ENCODE assay signal across 19 cellular contexts in genomic region chr15:24858737-24859601, GRCh38.
A peak's percentile ranks its signal among the peaks of the same experiment; 100 is the strongest.
DNase-seq lines count a peak whose midpoint lies in the region; ATAC-seq, FAIRE-seq and TF ChIP-seq lines count a peak whose summit lies in the region.
"Had no signal": no experiment of that assay in that cellular context is flagged by ENCODE, and none has a peak within 500 bp of the region (broad histone marks: within the 10 kb centered on the region; RNA-seq: fewer than 3 reads in every experiment).

No MANE protein-coding gene starts in this region.

- H3K4me3 ChIP-seq in heart left ventricle (no peak overlapping the region), ectodermal cell (ENCODE audit: insufficient read depth, low read depth, low read length) (no peak overlapping the region), mesenchymal stem cell (ENCODE audit: insufficient read depth in 1 of 2, low read depth in 1 of 2, low read length in 2 of 2) (no peak overlapping the region)
- H3K4me3 ChIP-seq in CD8-positive, alpha-beta T cell (ENCODE audit: low read depth, low read length), result no peak overlapping the region

- peak overlapping the region; percentile 59 for H4K91ac ChIP-seq in mesenchymal stem cell (ENCODE audit: low read length)

- H3K27me3 ChIP-seq in heart left ventricle (no peaks in the 10 kb centered on the region), ectodermal cell (ENCODE audit: control insufficient read depth, insufficient read depth, low read length, poor library complexity, severe bottlenecking) (no peaks in the 10 kb centered on the region), mesenchymal stem cell (ENCODE audit: control insufficient read depth in 1 of 2, insufficient read depth in 1 of 2, low read length in 2 of 2) (no peaks in the 10 kb centered on the region)
- no peaks in the 10 kb centered on the region for H3K27me3 ChIP-seq in CD8-positive, alpha-beta T cell (ENCODE audit: insufficient read depth, low read length)

- H3K9me3 ChIP-seq in heart left ventricle (no peaks in the 10 kb centered on the region), ectodermal cell (ENCODE audit: control insufficient read depth, low read length) (no peaks in the 10 kb centered on the region), mesenchymal stem cell (ENCODE audit: control insufficient read depth, low read length) (peaks cover 14% of the 10 kb centered on the region)
- no peaks in the 10 kb centered on the region for H3K9me3 ChIP-seq in CD8-positive, alpha-beta T cell (ENCODE audit: low read length)

- H3K14ac ChIP-seq in mesenchymal stem cell (ENCODE audit: low read length in 2 of 2), result no peak overlapping the region

- no peaks in the 10 kb centered on the region for H3K36me3 Mint-ChIP-seq in CD8-positive, alpha-beta T cell
- no peaks in the 10 kb centered on the region for H3K36me3 Mint-ChIP-seq in activated T-helper 1 cell treated with anti-CD3 and anti-CD28 coated beads, Interleukin-12 subunit alpha, Interleukin-12 subunit beta, Interleukin-2, Interleukin-4 antibody, amounts not matched to agents 30 ng/mL and 10 ng/mL and 1 ng/mL, durations not matched to agents 14 hours and 24 hours and 36 hours (ENCODE audit: low read depth)

- H2BK12ac ChIP-seq in mesenchymal stem cell (ENCODE audit: low read length in 2 of 2), result no peak overlapping the region

- peaks cover 0 to 3% (median 0%) of the 10 kb centered on the region in 12 donors for H3K4me1 ChIP-seq in heart left ventricle
- H3K4me1 ChIP-seq in ectodermal cell (ENCODE audit: control insufficient read depth, insufficient read depth, low read length), result peaks cover 4% of the 10 kb centered on the region
- H3K4me1 ChIP-seq in mesenchymal stem cell (ENCODE audit: control insufficient read depth, insufficient read depth, low read depth, low read length), result no peaks in the 10 kb centered on the region
- H3K4me1 ChIP-seq in CD8-positive, alpha-beta T cell (ENCODE audit: insufficient read depth, low read length), result no peaks in the 10 kb centered on the region

- no peak overlapping the region for H2AFZ ChIP-seq in mesenchymal stem cell (ENCODE audit: low read depth, low read length)

- H3K27ac Mint-ChIP-seq in CD8-positive, alpha-beta T cell, result no peak overlapping the region
- no peak overlapping the region for H3K27ac Mint-ChIP-seq in activated T-helper 1 cell treated with anti-CD3 and anti-CD28 coated beads, Interleukin-12 subunit alpha, Interleukin-12 subunit beta, Interleukin-2, Interleukin-4 antibody, amounts not matched to agents 30 ng/mL and 10 ng/mL and 1 ng/mL, durations not matched to agents 14 hours and 24 hours and 36 hours
- H3K27ac Mint-ChIP-seq: activated T-cell treated with anti-CD3 and anti-CD28 coated beads, Interleukin-2, amount 50 U/mL, for 72 hours; CD8-positive, alpha-beta memory T cell; naive thymus-derived CD4-positive, alpha-beta T cell had no signal

- no peak for TF ChIP-seq POLR2A in heart left ventricle (IDR thresholded peaks at IDR 0.05)

- H3K27me3 Mint-ChIP-seq in CD8-positive, alpha-beta T cell (ENCODE audit: low read depth), result peaks cover 5% of the 10 kb centered on the region
- H3K27me3 Mint-ChIP-seq in activated T-helper 1 cell treated with anti-CD3 and anti-CD28 coated beads, Interleukin-12 subunit alpha, Interleukin-12 subunit beta, Interleukin-2, Interleukin-4 antibody, amounts not matched to agents 30 ng/mL and 10 ng/mL and 1 ng/mL, durations not matched to agents 14 hours and 24 hours and 36 hours (ENCODE audit: insufficient read depth), result no peaks in the 10 kb centered on the region

- H3K23ac ChIP-seq in mesenchymal stem cell (ENCODE audit: low read length in 2 of 2), result no peak overlapping the region

- H3K36me3 ChIP-seq in heart left ventricle (no peaks in the 10 kb centered on the region), ectodermal cell (ENCODE audit: control insufficient read depth, insufficient read depth, low read length) (no peaks in the 10 kb centered on the region), mesenchymal stem cell (ENCODE audit: control insufficient read depth in 1 of 2, insufficient read depth in 2 of 2, low read depth in 1 of 2, low read length in 2 of 2) (no peaks in the 10 kb centered on the region)
- H3K36me3 ChIP-seq in CD8-positive, alpha-beta T cell (ENCODE audit: insufficient read depth, low read length), result no peaks in the 10 kb centered on the region

- ATAC-seq in heart left ventricle, result peak in 2 of 4 donors; percentile 14 to 40
- no peak for ATAC-seq in CD8-positive, alpha-beta T cell
- no peak for ATAC-seq in HG03354 (IDR thresholded peaks at IDR 0.05; ENCODE audit: poor library complexity, severe bottlenecking, unreplicated experiment)
- ATAC-seq: activated T-cell treated with anti-CD3 and anti-CD28 coated beads, Interleukin-2, amount 50 U/mL, for 72 hours; naive thymus-derived CD4-positive, alpha-beta T cell had no signal

- peak overlapping the region in 1 of 2 experiments; percentile 30 for H3K18ac ChIP-seq in mesenchymal stem cell (ENCODE audit: low read depth in 1 of 2, low read length in 2 of 2)

- H2AK5ac ChIP-seq in mesenchymal stem cell (ENCODE audit: low read length, severe bottlenecking), result no peak overlapping the region

- CTCF ChIA-PET in CD8-positive, alpha-beta T cell (lab: Charles Lee), result no interaction called here

- H3K9me3 Mint-ChIP-seq in CD8-positive, alpha-beta T cell, result peaks cover 19% of the 10 kb centered on the region
- H3K9me3 Mint-ChIP-seq in activated T-helper 1 cell treated with anti-CD3 and anti-CD28 coated beads, Interleukin-12 subunit alpha, Interleukin-12 subunit beta, Interleukin-2, Interleukin-4 antibody, amounts not matched to agents 30 ng/mL and 10 ng/mL and 1 ng/mL, durations not matched to agents 14 hours and 24 hours and 36 hours, result peaks cover 48% of the 10 kb centered on the region

- FAIRE-seq in urothelium cell line (lab: Jason Lieb, UNC), result no peak
- FAIRE-seq: A204.1 had no signal

- no peak for TF ChIP-seq CTCF in heart left ventricle (IDR thresholded peaks at IDR 0.05)
- TF ChIP-seq CTCF in CD8-positive, alpha-beta T cell (IDR thresholded peaks at IDR 0.05), result no peak

- POLR2A ChIA-PET in CD8-positive, alpha-beta T cell (lab: Charles Lee), result no interaction called here

- H3K4ac ChIP-seq in mesenchymal stem cell (ENCODE audit: low read depth in 1 of 2, low read length in 2 of 2), result no peak overlapping the region

- no peaks in the 10 kb centered on the region for H3K79me1 ChIP-seq in mesenchymal stem cell (replicated peaks; ENCODE audit: low read length, poor library complexity, severe bottlenecking)

- H2BK15ac ChIP-seq in mesenchymal stem cell (ENCODE audit: low read depth, poor library complexity, severe bottlenecking), result no peak overlapping the region

- 35 to 43% (median 40%) methylated on average over 7 of the region's 7 CpGs for WGBS in heart left ventricle, 4 donors
- 50 to 52% methylated on average over 7 of the region's 7 CpGs for WGBS in ectodermal cell, 2 experiments
- 38% methylated on average over 3 of the region's 7 CpGs for WGBS in mesenchymal stem cell

- H2BK5ac ChIP-seq in mesenchymal stem cell (ENCODE audit: low read depth, low read length, poor library complexity, severe bottlenecking), result no peak overlapping the region

- H3K4me3 Mint-ChIP-seq in CD8-positive, alpha-beta T cell, result no peak overlapping the region
- H3K4me3 Mint-ChIP-seq in activated T-helper 1 cell treated with anti-CD3 and anti-CD28 coated beads, Interleukin-12 subunit alpha, Interleukin-12 subunit beta, Interleukin-2, Interleukin-4 antibody, amounts not matched to agents 30 ng/mL and 10 ng/mL and 1 ng/mL, durations not matched to agents 14 hours and 24 hours and 36 hours, result no peak overlapping the region
- H3K4me3 Mint-ChIP-seq: activated T-cell treated with anti-CD3 and anti-CD28 coated beads, Interleukin-2, amount 50 U/mL, for 72 hours; CD8-positive, alpha-beta memory T cell; naive thymus-derived CD4-positive, alpha-beta T cell had no signal

- DNase-seq in heart left ventricle (peak in 1 of 5 donors; percentile 36), cardiac septum (ENCODE audit: low spot score) (no peak), mesenchymal stem cell (peak; percentile 51), urothelium cell line (ENCODE audit: low spot score) (peak; percentile 23)
- no peak for DNase-seq in CD8-positive, alpha-beta T cell
- no peak for DNase-seq in activated T-helper 1 cell treated with anti-CD3 and anti-CD28 coated beads, Interleukin-12 subunit alpha, Interleukin-12 subunit beta, Interleukin-2, Interleukin-4 antibody, amounts not matched to agents 30 ng/mL and 10 ng/mL and 1 ng/mL, durations not matched to agents 14 hours and 24 hours and 36 hours (ENCODE audit: low spot score)
- DNase-seq: activated CD4-positive, alpha-beta T cell treated with anti-CD3 and anti-CD28 coated beads, Interleukin-2, amount 50 U/mL, for 1 hour; activated T-cell treated with anti-CD3 and anti-CD28 coated beads, Interleukin-2, amount 50 U/mL, for 72 hours; CD8-positive, alpha-beta memory T cell; dermis blood vessel endothelial cell; GDM1; left cardiac atrium; naive thymus-derived CD4-positive, alpha-beta T cell; SHP77; stimulated activated CD4-positive, alpha-beta T cell treated with anti-CD3 and anti-CD28 coated beads, Interleukin-2, amount 100 ng/mL, for 48 hours; T-helper 9 cell had no signal

- peak overlapping the region; percentile 30 for H2BK120ac ChIP-seq in mesenchymal stem cell (ENCODE audit: low read depth, low read length)

- H3K9ac ChIP-seq in mesenchymal stem cell (ENCODE audit: low read length), result peak overlapping the region; percentile 53

- peak overlapping the region; percentile 37 for H4K8ac ChIP-seq in mesenchymal stem cell (ENCODE audit: low read length)

- H3K4me1 Mint-ChIP-seq in CD8-positive, alpha-beta T cell (ENCODE audit: low read depth), result no peaks in the 10 kb centered on the region
- H3K4me1 Mint-ChIP-seq in activated T-helper 1 cell treated with anti-CD3 and anti-CD28 coated beads, Interleukin-12 subunit alpha, Interleukin-12 subunit beta, Interleukin-2, Interleukin-4 antibody, amounts not matched to agents 30 ng/mL and 10 ng/mL and 1 ng/mL, durations not matched to agents 14 hours and 24 hours and 36 hours (ENCODE audit: low read depth), result no peaks in the 10 kb centered on the region
- H3K4me1 Mint-ChIP-seq: CD8-positive, alpha-beta memory T cell had no signal

- intact Hi-C loops in heart left ventricle (cut with DNase I), result no loop called here
- intact Hi-C loops in cardiac septum (cut with DNase I), result loop anchor here (5.0 kb wide), 1 partner anchor 98 kb away; no protein-coding TSS in a partner anchor
- intact Hi-C loops in CD8-positive, alpha-beta T cell (cut with DNase I, micrococcal nuclease), result no loop called here
- intact Hi-C loops in activated T-helper 1 cell treated with anti-CD3 and anti-CD28 coated beads, Interleukin-12 subunit alpha, Interleukin-12 subunit beta, Interleukin-2, Interleukin-4 antibody, amounts not matched to agents 30 ng/mL and 10 ng/mL and 1 ng/mL, durations not matched to agents 14 hours and 24 hours and 36 hours (cut with micrococcal nuclease), result no loop called here

- H3K27ac ChIP-seq in heart left ventricle (peak overlapping the region in 10 of 12 donors; percentile 4 to 83 (median 65)), ectodermal cell (ENCODE audit: insufficient read depth, low read depth, low read length, poor library complexity, severe bottlenecking) (peak overlapping the region; percentile 87), mesenchymal stem cell (ENCODE audit: low read length, poor library complexity, severe bottlenecking) (peak overlapping the region; percentile 21)
- no peak overlapping the region for H3K27ac ChIP-seq in CD8-positive, alpha-beta T cell (ENCODE audit: low read depth, low read length)

- no peak overlapping the region for H3K4me2 ChIP-seq in mesenchymal stem cell (ENCODE audit: low read length, poor library complexity, severe bottlenecking)

Comparison
In these comparisons a context has a peak if more than half of its experiments do, and no peak if none do; other contexts are left out.
1. DNase-seq: peak in mesenchymal stem cell (single experiment) and urothelium cell line (single experiment); none in cardiac septum (single experiment), CD8-positive, alpha-beta T cell (0 of 7) and activated T-helper 1 cell treated with anti-CD3 and anti-CD28 coated beads, Interleukin-12 subunit alpha, Interleukin-12 subunit beta, Interleukin-2, Interleukin-4 antibody, amounts not matched to agents 30 ng/mL and 10 ng/mL and 1 ng/mL, durations not matched to agents 14 hours and 24 hours and 36 hours (single experiment).